ENCODE assay signal across 12 cellular contexts in the genomic region with DNA sequence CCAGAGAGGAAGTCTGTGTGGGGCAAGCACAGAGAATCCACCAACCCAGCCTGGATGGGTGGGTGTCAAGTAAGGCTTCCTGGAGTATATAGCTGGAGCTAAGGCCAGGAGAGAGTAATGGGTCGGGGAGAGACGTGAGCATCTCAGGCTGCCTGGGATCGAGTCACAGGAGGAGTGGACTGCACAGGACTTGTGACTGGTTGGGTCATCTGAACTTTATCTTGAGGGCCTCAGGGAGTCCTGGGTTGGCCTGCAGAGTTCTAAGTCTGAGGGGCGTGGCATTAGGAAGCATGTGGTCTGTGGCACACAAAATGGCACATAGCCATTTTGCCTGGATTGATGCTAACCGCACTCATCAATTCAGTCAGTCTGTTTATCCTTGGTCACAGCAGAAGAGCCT. TPM values are rescaled to one million over a fixed set of nuclear protein-coding genes. Genes with fewer than 3 reads are reported as not detected.
DNase-seq lines count a peak whose midpoint lies in the region; ATAC-seq and TF ChIP-seq lines count a peak whose summit lies in the region.
"Had no signal": no experiment of that assay in that cellular context is flagged by ENCODE, and none has a peak within 500 bp of the region (broad histone marks: within the 10 kb centered on the region; RNA-seq: fewer than 3 reads in every experiment).

No MANE protein-coding gene starts in this region.

- 59 to 69% methylated on average over 5 of the region's 5 CpGs for WGBS in GM23248 (ENCODE audit: low coverage in 1 of 2, low lambda C conversion rate in 2 of 2, missing lambda C conversion rate in 2 of 2), 2 experiments
- WGBS in adrenal gland, 4 donors: 67 to 90% (median 74%) methylated on average over 4 to 5 of the region's 5 CpGs
- WGBS in thyroid gland, 2 donors: 82 to 87% methylated on average over 5 of the region's 5 CpGs

- H3K4me1 ChIP-seq in GM23248 (ENCODE audit: insufficient read depth) (peaks cover 10% of the 10 kb centered on the region), adrenal gland (replicated peaks in 1 of 2) (peaks cover 12 to 35% of the 10 kb centered on the region in 2 donors), thyroid gland (peaks cover 22 to 26% of the 10 kb centered on the region in 2 donors)

- H3K4me3 ChIP-seq in GM23248 (peak overlapping the region; percentile 91; the same call in 1 of the 2 replicates), adrenal gland (peak overlapping the region in 1 of 4 donors; percentile 73), thyroid gland (replicated peaks in 1 of 3) (no peak overlapping the region)

- intact Hi-C loops in adrenal gland (cut with DNase I): no loop called here
- intact Hi-C loops in thyroid gland (cut with DNase I): loop anchor here (10.0 kb wide), 1 partner anchor 258 kb away; no protein-coding TSS in a partner anchor

- no peaks in the 10 kb centered on the region for H3F3A ChIP-seq in GM23248 (ENCODE audit: insufficient read depth)

- H3K4me1 Mint-ChIP-seq in mesothelial cell of epicardium: peaks cover 18% of the 10 kb centered on the region

- TF ChIP-seq POLR2A in adrenal gland (IDR thresholded peaks at IDR 0.05) (peak in 1 of 2 donors; percentile 23), thyroid gland (IDR thresholded peaks at IDR 0.05) (no peak)

- no peaks in the 10 kb centered on the region for H3K27me3 Mint-ChIP-seq in mesothelial cell of epicardium (ENCODE audit: low read depth)
- H3K27me3 Mint-ChIP-seq: activated naive CD8-positive, alpha-beta T cell treated with anti-CD3 and anti-CD28 coated beads, Interleukin-2, amount 10 ng/mL, durations not matched to agents 7 days and 5 days had no signal

- H3K36me3 ChIP-seq in GM23248 (ENCODE audit: low read depth): no peaks in the 10 kb centered on the region
- peaks cover 0 to 19% of the 10 kb centered on the region in 2 donors for H3K36me3 ChIP-seq in adrenal gland (replicated peaks in 1 of 2)
- H3K36me3 ChIP-seq in thyroid gland: peaks cover 7 to 9% of the 10 kb centered on the region in 2 donors

- peak overlapping the region; percentile 18; the same call in 1 of the 2 replicates for H3K9ac ChIP-seq in GM23248

- H3K27me3 ChIP-seq in GM23248 (replicated peaks; ENCODE audit: insufficient read depth) (no peaks in the 10 kb centered on the region), adrenal gland (no peaks in the 10 kb centered on the region), thyroid gland (no peaks in the 10 kb centered on the region)

- no peak overlapping the region for H2AFZ ChIP-seq in GM23248

- H3K27ac ChIP-seq in GM23248 (no peak overlapping the region), adrenal gland (peak overlapping the region in 4 of 5 donors; percentile 2 to 67 (median 33)), thyroid gland (no peak overlapping the region)

- H3K4me3 Mint-ChIP-seq in mesothelial cell of epicardium: peak overlapping the region; percentile 99

- peaks cover 31% of the 10 kb centered on the region for H3K79me2 ChIP-seq in GM23248 (ENCODE audit: insufficient read depth)

- no peaks in the 10 kb centered on the region for H4K20me1 ChIP-seq in GM23248 (ENCODE audit: insufficient read depth)

- peak; percentile 33 for DNase-seq in AG08395 (ENCODE audit: low spot score)
- peak; percentile 34 for DNase-seq in GM23248
- peak in 2 of 7 donors; percentile 50 to 58 for DNase-seq in adrenal gland
- no peak for DNase-seq in mesothelial cell of epicardium (ENCODE audit: low spot score in 2 of 2, unreplicated experiment in 2 of 2)
- no peak for DNase-seq in thyroid gland
- no peak for DNase-seq in DMS53 treated with DMSO at 0.1 percent for 48 hours (lab: John Stamatoyannopoulos, UW; ENCODE audit: unreplicated experiment)
- DNase-seq: activated naive CD8-positive, alpha-beta T cell treated with anti-CD3 and anti-CD28 coated beads, Interleukin-2, amount 10 ng/mL, durations not matched to agents 7 days and 5 days; NCI-H2171; stimulated activated CD4-positive, alpha-beta T cell treated with anti-CD3 and anti-CD28 coated beads, Interleukin-1b, Interleukin-23, amount 100 ng/mL, for 48 hours; SW 1271 had no signal

- ATAC-seq in GM18907 (IDR thresholded peaks at IDR 0.05; ENCODE audit: unreplicated experiment) (no peak), HG03354 (IDR thresholded peaks at IDR 0.05; ENCODE audit: poor library complexity, severe bottlenecking, unreplicated experiment) (no peak)

- TF ChIP-seq CTCF in adrenal gland (IDR thresholded peaks at IDR 0.05): no peak
- no peak for TF ChIP-seq CTCF in mesothelial cell of epicardium (IDR thresholded peaks at IDR 0.05; ENCODE audit: unreplicated experiment)
- TF ChIP-seq CTCF in thyroid gland (IDR thresholded peaks at IDR 0.05): no peak

- H3K27ac Mint-ChIP-seq in mesothelial cell of epicardium: no peak overlapping the region

- in situ Hi-C loops in GM23248 (cut with MboI): no loop called here

- peaks cover 9% of the 10 kb centered on the region for H3K36me3 Mint-ChIP-seq in mesothelial cell of epicardium

- no peaks in the 10 kb centered on the region for H3K9me3 ChIP-seq in GM23248 (ENCODE audit: low read depth)
- H3K9me3 ChIP-seq in adrenal gland (replicated peaks in 1 of 3): no peaks in the 10 kb centered on the region
- H3K9me3 ChIP-seq in thyroid gland: no peaks in the 10 kb centered on the region

- H3K4me2 ChIP-seq in GM23248 (ENCODE audit: unreplicated experiment): peak overlapping the region; percentile 93

- H3K9me2 ChIP-seq in GM23248 (ENCODE audit: insufficient read depth): no peaks in the 10 kb centered on the region

- H3K9me3 Mint-ChIP-seq in mesothelial cell of epicardium: no peaks in the 10 kb centered on the region
- H3K9me3 Mint-ChIP-seq: activated naive CD8-positive, alpha-beta T cell treated with anti-CD3 and anti-CD28 coated beads, Interleukin-2, amount 10 ng/mL, durations not matched to agents 7 days and 5 days had no signal

RNA-seq across cellular contexts. Expression of gene PLA2G15, which starts 1.5 kb away (rescaled TPM):
- total RNA-seq in GM23248 (2014; rRNA removed; shearing (Covaris generic)): 36.2 and 47.6 TPM in 2 replicates
- polyA plus RNA-seq in GM23248 (2016; fragmentation: Nextera tagmentation; extraction: Ambion mirVana) (24.8 and 26.0 TPM in 2 replicates), adrenal gland (10 to 100 TPM in 2 of 3 donors, 1 to 10 TPM in 1; 6.0 to 18.2 (median 13.6) TPM)
- total RNA-seq in adrenal gland (10 to 100 TPM; 13.4 to 37.1 (median 28.8) TPM), mesothelial cell of epicardium (19.4 to 19.9 TPM (median 19.8 TPM) in 3 replicates), thyroid gland (10 to 100 TPM; 20.8 to 40.3 (median 38.4) TPM)

RNA-seq across cellular contexts. Expression of gene ESRP2, which starts 10.7 kb away (rescaled TPM):
- total RNA-seq in GM23248 (2014; rRNA removed; shearing (Covaris generic)): 0.32 TPM in 1 of 2 replicates, not detected in the other
- 0.34 TPM in 1 of 2 replicates, not detected in the other for polyA plus RNA-seq in GM23248 (2016; fragmentation: Nextera tagmentation; extraction: Ambion mirVana)
- 1 to 10 TPM in 3 of 8 donors, under 1 TPM in 5; 0.13 to 2.2 (median 0.72) TPM for total RNA-seq in adrenal gland
- polyA plus RNA-seq in adrenal gland: under 1 TPM; 0.31 to 0.97 (median 0.37) TPM
- 32.4 to 34.7 TPM (median 33.6 TPM) in 3 replicates for total RNA-seq in mesothelial cell of epicardium
- total RNA-seq in thyroid gland: 10 to 100 TPM; 42.9 to 86.9 (median 50.5) TPM

RNA-seq across cellular contexts. Expression of gene SLC7A6, which starts 17.7 kb away (rescaled TPM):
- 20.9 and 53.7 TPM in 2 replicates for total RNA-seq in GM23248 (2014; rRNA removed; shearing (Covaris generic))
- polyA plus RNA-seq in GM23248 (2016; fragmentation: Nextera tagmentation; extraction: Ambion mirVana) (15.8 and 17.3 TPM in 2 replicates), adrenal gland (10 to 100 TPM; 14.8 to 22.2 (median 19.6) TPM)
- total RNA-seq in adrenal gland (10 to 100 TPM; 17.0 to 54.7 (median 25.0) TPM), mesothelial cell of epicardium (66.0 to 73.2 TPM (median 70.4 TPM) in 3 replicates), thyroid gland (100 to 1,000 TPM in 1 of 4 donors, 10 to 100 TPM in 3; 73.1 to 116 (median 85.7) TPM)

Comparison
In these comparisons a context has a peak if more than half of its experiments do, and no peak if none do; other contexts are left out.
1. DNase-seq: peak in AG08395 (single experiment) and GM23248 (single experiment); none in mesothelial cell of epicardium (0 of 2), thyroid gland (0 of 2) and DMS53 treated with DMSO at 0.1 percent for 48 hours (single experiment).
2. H3K27ac ChIP-seq: peak in adrenal gland (4 of 5); none in GM23248 (single experiment) and thyroid gland (0 of 3).
3. RNA of gene ESRP2, which starts 10.7 kb away (total RNA-seq): 42.9 to 86.9 TPM in thyroid gland and 32.4 to 34.7 TPM in mesothelial cell of epicardium; 0.13 to 2.2 TPM in adrenal gland and 0.32 TPM in GM23248; every median in the first group is over 10 times any median in the second.